18 cellular contexts compared by ENCODE assay signal in the genomic region with DNA sequence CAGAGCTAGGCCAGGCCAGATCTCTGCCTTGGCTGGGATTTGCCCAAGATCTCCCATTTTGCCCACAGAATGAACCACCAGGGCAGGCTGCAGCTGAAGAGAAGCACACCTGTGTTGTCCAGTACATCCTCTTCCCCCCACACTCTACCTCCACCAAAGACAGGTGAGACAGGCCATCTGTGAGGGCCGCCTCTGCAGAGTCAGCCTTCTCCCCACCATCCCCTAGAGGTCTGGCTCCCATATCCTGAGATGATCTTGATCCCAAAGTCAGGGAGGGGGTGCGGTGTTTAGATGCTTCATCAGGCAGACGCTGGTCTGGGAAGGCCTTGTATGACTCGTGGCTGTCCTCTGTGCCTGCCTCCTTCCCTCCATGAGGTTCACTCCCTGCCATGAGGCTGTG. TPM values are rescaled to one million over a fixed set of nuclear protein-coding genes. Genes with fewer than 3 reads are reported as not detected.
DNase-seq lines count a peak whose midpoint lies in the region; ATAC-seq and TF ChIP-seq lines count a peak whose summit lies in the region.
"Had no signal": no experiment of that assay in that cellular context is flagged by ENCODE, and none has a peak within 500 bp of the region (broad histone marks: within the 10 kb centered on the region; RNA-seq: fewer than 3 reads in every experiment).

No MANE protein-coding gene starts in this region.

- H3K4me2 ChIP-seq in GM23248 (ENCODE audit: unreplicated experiment): no peak overlapping the region
- no peak overlapping the region for H3K4me2 ChIP-seq in osteoblast (ENCODE audit: insufficient read depth, low read length)

- no peaks in the 10 kb centered on the region for H3F3A ChIP-seq in GM23248 (ENCODE audit: insufficient read depth)

- no peaks in the 10 kb centered on the region for H3K9me3 Mint-ChIP-seq in activated T-cell treated with anti-CD3 and anti-CD28 coated beads, Interleukin-2, amount 50 U/mL, for 72 hours
- no peaks in the 10 kb centered on the region for H3K9me3 Mint-ChIP-seq in effector memory CD8-positive, alpha-beta T cell
- H3K9me3 Mint-ChIP-seq: CD8-positive, alpha-beta memory T cell had no signal

- H3K79me2 ChIP-seq in GM23248 (ENCODE audit: insufficient read depth) (no peaks in the 10 kb centered on the region), osteoblast (ENCODE audit: insufficient read depth, low read length) (no peaks in the 10 kb centered on the region)

- H3K9me2 ChIP-seq in GM23248 (ENCODE audit: insufficient read depth): no peaks in the 10 kb centered on the region

- H3K36me3 Mint-ChIP-seq in activated T-cell treated with anti-CD3 and anti-CD28 coated beads, Interleukin-2, amount 50 U/mL, for 72 hours (ENCODE audit: insufficient read depth in 2 of 2): peaks cover 5 to 7% of the 10 kb centered on the region in 2 donors
- H3K36me3 Mint-ChIP-seq in effector memory CD8-positive, alpha-beta T cell (ENCODE audit: insufficient read depth): peaks cover 48% of the 10 kb centered on the region

- H4K20me1 ChIP-seq in GM23248 (ENCODE audit: insufficient read depth): no peaks in the 10 kb centered on the region
- peaks cover 4% of the 10 kb centered on the region for H4K20me1 ChIP-seq in osteoblast (ENCODE audit: insufficient read depth, low read length)

- H3K4me3 ChIP-seq in GM23248: no peak overlapping the region
- no peak overlapping the region for H3K4me3 ChIP-seq in RWPE2 (ENCODE audit: severe bottlenecking)
- H3K4me3 ChIP-seq in osteoblast (ENCODE audit: insufficient read depth, low read length): no peak overlapping the region
- H3K4me3 ChIP-seq: HAP-1 had no signal

- H3K9ac ChIP-seq in GM23248: no peak overlapping the region

- no peaks in the 10 kb centered on the region for H3K27me3 Mint-ChIP-seq in activated T-cell treated with anti-CD3 and anti-CD28 coated beads, Interleukin-2, amount 50 U/mL, for 72 hours (ENCODE audit: low read depth)
- H3K27me3 Mint-ChIP-seq in effector memory CD8-positive, alpha-beta T cell: no peaks in the 10 kb centered on the region
- H3K27me3 Mint-ChIP-seq: B cell had no signal

- H3K27ac ChIP-seq in GM23248 (no peak overlapping the region), RWPE2 (ENCODE audit: poor library complexity, severe bottlenecking) (peak overlapping the region; percentile 87), osteoblast (ENCODE audit: low read depth, low read length) (no peak overlapping the region)
- H3K27ac ChIP-seq: C4-2B had no signal

- DNase-seq in activated T-cell treated with anti-CD3 and anti-CD28 coated beads, Interleukin-2, amount 50 U/mL, for 72 hours: no peak
- DNase-seq in activated T-cell treated with anti-CD3 and anti-CD28 coated beads, Interleukin-2, amount 50 U/mL, for 48 hours: no peak
- DNase-seq in GM23248 (peak; percentile 42), RWPE2 (ENCODE audit: low spot score) (no peak), osteoblast (ENCODE audit: insufficient read length, low spot score, missing footprints) (peak; percentile 76)
- DNase-seq in effector memory CD8-positive, alpha-beta T cell: no peak
- DNase-seq: ACHN; Caco-2; CD8-positive, alpha-beta memory T cell; DND-41; GOT3 had no signal

- no peak overlapping the region for H3K4me3 Mint-ChIP-seq in activated T-cell treated with anti-CD3 and anti-CD28 coated beads, Interleukin-2, amount 50 U/mL, for 72 hours
- H3K4me3 Mint-ChIP-seq in effector memory CD8-positive, alpha-beta T cell: no peak overlapping the region
- H3K4me3 Mint-ChIP-seq: B cell; CD8-positive, alpha-beta memory T cell had no signal

- no peak for ATAC-seq in activated T-cell treated with anti-CD3 and anti-CD28 coated beads, Interleukin-2, amount 50 U/mL, for 72 hours (replicated peaks in 1 of 2)
- ATAC-seq in RWPE2 (ENCODE audit: low read depth) (no peak), HG03520 (IDR thresholded peaks at IDR 0.05; ENCODE audit: unreplicated experiment) (no peak), HG03175 (IDR thresholded peaks at IDR 0.05; ENCODE audit: unreplicated experiment) (no peak)
- ATAC-seq in effector memory CD8-positive, alpha-beta T cell (replicated peaks): no peak
- ATAC-seq: HepG2 had no signal

- H3K36me3 ChIP-seq in GM23248 (ENCODE audit: low read depth): peaks cover 26% of the 10 kb centered on the region
- H3K36me3 ChIP-seq in RWPE2 (ENCODE audit: low read depth): peaks cover 87% of the 10 kb centered on the region
- H3K36me3 ChIP-seq in osteoblast (ENCODE audit: insufficient read depth, low read length): peaks cover 88% of the 10 kb centered on the region

- H3K4me1 Mint-ChIP-seq in activated T-cell treated with anti-CD3 and anti-CD28 coated beads, Interleukin-2, amount 50 U/mL, for 72 hours (ENCODE audit: low read depth): no peaks in the 10 kb centered on the region
- H3K4me1 Mint-ChIP-seq in effector memory CD8-positive, alpha-beta T cell (ENCODE audit: low read depth in 2 of 2): peaks cover 0 to 13% of the 10 kb centered on the region in 2 donors
- H3K4me1 Mint-ChIP-seq: B cell had no signal

- WGBS in GM23248 (ENCODE audit: low coverage in 1 of 2, low lambda C conversion rate in 2 of 2, missing lambda C conversion rate in 2 of 2), 2 experiments: 75 to 82% methylated on average over 4 of the region's 4 CpGs

- no peak for TF ChIP-seq CTCF in RWPE2 (IDR thresholded peaks at IDR 0.05; ENCODE audit: poor library complexity, severe bottlenecking)
- TF ChIP-seq CTCF in osteoblast (IDR thresholded peaks at IDR 0.05; ENCODE audit: extremely low read depth, low read depth, low read length): no peak

- H3K9me3 ChIP-seq in GM23248 (ENCODE audit: low read depth) (no peaks in the 10 kb centered on the region), RWPE2 (ENCODE audit: severe bottlenecking) (no peaks in the 10 kb centered on the region), osteoblast (ENCODE audit: low read depth, low read length) (no peaks in the 10 kb centered on the region)
- H3K9me3 ChIP-seq: Caco-2, HAP-1 had no signal

- in situ Hi-C loops in GM23248 (cut with MboI): no loop called here

- H3K27me3 ChIP-seq in GM23248 (replicated peaks; ENCODE audit: insufficient read depth) (no peaks in the 10 kb centered on the region), RWPE2 (ENCODE audit: insufficient read depth, poor library complexity, severe bottlenecking) (no peaks in the 10 kb centered on the region), osteoblast (ENCODE audit: insufficient read depth, low read length) (no peaks in the 10 kb centered on the region)

- H2AFZ ChIP-seq in GM23248 (no peak overlapping the region), osteoblast (ENCODE audit: low read length) (no peak overlapping the region)

- H3K4me1 ChIP-seq in GM23248 (ENCODE audit: insufficient read depth) (no peaks in the 10 kb centered on the region), RWPE2 (ENCODE audit: insufficient read depth, poor library complexity, severe bottlenecking) (peaks cover 5% of the 10 kb centered on the region), osteoblast (ENCODE audit: insufficient read depth, low read length) (no peaks in the 10 kb centered on the region)
- H3K4me1 ChIP-seq: Caco-2, HAP-1 had no signal

- H3K27ac Mint-ChIP-seq in activated T-cell treated with anti-CD3 and anti-CD28 coated beads, Interleukin-2, amount 50 U/mL, for 72 hours: peak overlapping the region; percentile 17
- no peak overlapping the region for H3K27ac Mint-ChIP-seq in effector memory CD8-positive, alpha-beta T cell
- H3K27ac Mint-ChIP-seq: B cell had no signal

RNA-seq across cellular contexts. Expression of gene HYI, which starts 28.7 kb away (rescaled TPM):
- 10 to 100 TPM in 1 of 2 donors, 1 to 10 TPM in 1; 9.9 to 10.6 TPM for total RNA-seq in activated T-cell treated with anti-CD3 and anti-CD28 coated beads, Interleukin-2, amount 50 U/mL, for 72 hours
- 28.5 and 35.7 TPM in 2 replicates for total RNA-seq in GM23248 (2014; rRNA removed; shearing (Covaris generic))
- 17.4 and 21.0 TPM in 2 replicates for polyA plus RNA-seq in GM23248 (2016; fragmentation: Nextera tagmentation; extraction: Ambion mirVana)
- total RNA-seq in osteoblast: 24.5 and 27.1 TPM in 2 replicates
- total RNA-seq: A172, HepG2 had no signal
- polyA plus RNA-seq: HepG2 had no signal

RNA-seq across cellular contexts. Expression of gene SZT2, which starts 35.3 kb away (rescaled TPM):
- total RNA-seq in activated T-cell treated with anti-CD3 and anti-CD28 coated beads, Interleukin-2, amount 50 U/mL, for 72 hours: 10 to 100 TPM; 51.4 to 51.6 TPM
- total RNA-seq in GM23248 (2014; rRNA removed; shearing (Covaris generic)): 12.6 and 23.8 TPM in 2 replicates
- polyA plus RNA-seq in GM23248 (2016; fragmentation: Nextera tagmentation; extraction: Ambion mirVana): 5.6 and 6.4 TPM in 2 replicates
- 41.0 and 42.0 TPM in 2 replicates for total RNA-seq in osteoblast

RNA-seq across cellular contexts. Expression of gene MED8, which starts 35.4 kb away (rescaled TPM):
- 10 to 100 TPM; 64.2 to 71.1 TPM for total RNA-seq in activated T-cell treated with anti-CD3 and anti-CD28 coated beads, Interleukin-2, amount 50 U/mL, for 72 hours
- 51.1 and 53.5 TPM in 2 replicates for total RNA-seq in GM23248 (2014; rRNA removed; shearing (Covaris generic))
- polyA plus RNA-seq in GM23248 (2016; fragmentation: Nextera tagmentation; extraction: Ambion mirVana): 78.3 and 80.6 TPM in 2 replicates
- 64.8 and 65.9 TPM in 2 replicates for total RNA-seq in osteoblast

RNA-seq across cellular contexts. Expression of gene ELOVL1, which starts 57.2 kb away (rescaled TPM):
- 10 to 100 TPM; 58.4 to 75.7 TPM for total RNA-seq in activated T-cell treated with anti-CD3 and anti-CD28 coated beads, Interleukin-2, amount 50 U/mL, for 72 hours
- 106 and 107 TPM in 2 replicates for total RNA-seq in GM23248 (2014; rRNA removed; shearing (Covaris generic))
- polyA plus RNA-seq in GM23248 (2016; fragmentation: Nextera tagmentation; extraction: Ambion mirVana): 152 and 155 TPM in 2 replicates
- 35.9 and 36.9 TPM in 2 replicates for total RNA-seq in osteoblast

Comparison
In these comparisons a context has a peak if more than half of its experiments do, and no peak if none do; other contexts are left out.
1. DNase-seq: peak in GM23248 (single experiment) and osteoblast (single experiment); none in activated T-cell treated with anti-CD3 and anti-CD28 coated beads, Interleukin-2, amount 50 U/mL, for 72 hours (0 of 2), activated T-cell treated with anti-CD3 and anti-CD28 coated beads, Interleukin-2, amount 50 U/mL, for 48 hours (0 of 2), RWPE2 (single experiment) and effector memory CD8-positive, alpha-beta T cell (0 of 3).